13 cellular contexts compared by ENCODE assay signal in the genomic region with DNA sequence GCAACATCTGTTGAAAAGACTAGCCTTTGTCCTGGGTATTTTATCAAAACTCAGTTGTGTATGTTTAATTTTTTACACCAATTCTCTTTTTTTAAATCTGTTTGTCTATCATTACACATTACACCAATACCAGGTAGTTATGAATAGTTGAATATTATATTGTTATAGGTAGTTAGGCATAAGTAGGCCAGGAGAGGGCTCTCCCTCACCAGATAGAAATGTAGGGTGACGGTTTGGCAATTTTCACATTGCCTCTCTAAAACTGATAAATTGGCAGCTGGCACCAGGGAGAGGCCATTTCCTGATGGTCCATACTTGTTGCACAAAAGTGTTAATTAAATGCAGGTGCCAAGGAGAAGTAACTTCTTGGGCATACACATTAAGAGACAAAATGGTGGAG.
A peak's percentile ranks its signal among the peaks of the same experiment; 100 is the strongest.
DNase-seq lines count a peak whose midpoint lies in the region; ATAC-seq and TF ChIP-seq lines count a peak whose summit lies in the region.
"Had no signal": no experiment of that assay in that cellular context is flagged by ENCODE, and none has a peak within 500 bp of the region (broad histone marks: within the 10 kb centered on the region; RNA-seq: fewer than 3 reads in every experiment).

No MANE protein-coding gene starts in this region.

- H3K9me3 ChIP-seq in Panc1 (ENCODE audit: control insufficient read depth, insufficient read depth, low read depth, low read length) = no peaks in the 10 kb centered on the region
- H3K9me3 ChIP-seq: left lung, tibial artery had no signal

- no peak overlapping the region for H3K27ac Mint-ChIP-seq in glutamatergic neuron (ENCODE audit: unreplicated experiment)
- H3K27ac Mint-ChIP-seq in stimulated activated memory B cell treated with anti-CD40 and anti-IgM and Interleukin-4, amounts not matched to agents 10 μg/mL and 1 μg/mL and 100 μg/mL, for 72 hours = no peak overlapping the region
- H3K27ac Mint-ChIP-seq: activated naive CD8-positive, alpha-beta T cell treated with anti-CD3 and anti-CD28 coated beads, Interleukin-2, amount 10 ng/mL, durations not matched to agents 7 days and 5 days had no signal

- no peak overlapping the region for H2AFZ ChIP-seq in KMS-11 (ENCODE audit: low read depth)

- no peak overlapping the region for H3K4me3 ChIP-seq in KMS-11 (IDR thresholded peaks at IDR 0.05; ENCODE audit: insufficient read depth, low read depth, low read length)
- H3K4me3 ChIP-seq in Panc1 (ENCODE audit: low read depth in 2 of 2, low read length in 2 of 2) = no peak overlapping the region
- H3K4me3 ChIP-seq: left lung, smooth muscle cell, tibial artery had no signal

- no peaks in the 10 kb centered on the region for H3K27me3 ChIP-seq in KMS-11 (ENCODE audit: insufficient read depth, low read depth)
- H3K27me3 ChIP-seq in Panc1 (ENCODE audit: control insufficient read depth, insufficient read depth, low read length) = no peaks in the 10 kb centered on the region
- H3K27me3 ChIP-seq: left lung, tibial artery had no signal

- no peaks in the 10 kb centered on the region for H3K79me2 ChIP-seq in KMS-11 (ENCODE audit: insufficient read depth, low read depth)

- no peaks in the 10 kb centered on the region for H3K36me3 ChIP-seq in KMS-11 (ENCODE audit: insufficient read depth)
- H3K36me3 ChIP-seq in Panc1 (ENCODE audit: control insufficient read depth, insufficient read depth, low read length) = no peaks in the 10 kb centered on the region
- H3K36me3 ChIP-seq: left lung, tibial artery had no signal

- ATAC-seq in Panc1 = no peak
- no peak for ATAC-seq in stimulated activated memory B cell treated with anti-CD40 and anti-IgM and Interleukin-4, amounts not matched to agents 10 μg/mL and 1 μg/mL and 100 μg/mL, for 72 hours
- ATAC-seq: left lung had no signal

- no peak overlapping the region for H3K9ac ChIP-seq in KMS-11

- no peaks in the 10 kb centered on the region for H3K4me1 ChIP-seq in KMS-11 (ENCODE audit: low read depth, poor library complexity, severe bottlenecking)
- no peaks in the 10 kb centered on the region for H3K4me1 ChIP-seq in Panc1 (ENCODE audit: control insufficient read depth, insufficient read depth, low read length)
- H3K4me1 ChIP-seq: left lung had no signal

- BruUV-seq in Panc1 (replicated peaks; lab: Mats Ljungman, UMichigan) = no TSS peak

- intact Hi-C loops in Panc1 (cut with micrococcal nuclease; ENCODE audit: unreplicated experiment) = no loop called here

- H3K36me3 Mint-ChIP-seq in glutamatergic neuron (ENCODE audit: unreplicated experiment) = no peaks in the 10 kb centered on the region
- H3K36me3 Mint-ChIP-seq in stimulated activated memory B cell treated with anti-CD40 and anti-IgM and Interleukin-4, amounts not matched to agents 10 μg/mL and 1 μg/mL and 100 μg/mL, for 72 hours = no peaks in the 10 kb centered on the region
- H3K36me3 Mint-ChIP-seq: activated naive CD8-positive, alpha-beta T cell treated with anti-CD3 and anti-CD28 coated beads, Interleukin-2, amount 10 ng/mL, durations not matched to agents 7 days and 5 days had no signal

- H3K4me2 ChIP-seq in KMS-11 = no peak overlapping the region
- H3K4me2 ChIP-seq: smooth muscle cell had no signal

- CTCF ChIA-PET in GM10248 (lab: Yijun Ruan, JAX) (interaction anchor here (2.5 kb wide), 1 partner anchor 9 kb away, joined by 11 read pairs; no protein-coding TSS in a partner anchor), Panc1 (lab: Charles Lee) (no interaction called here)

- H3K27ac ChIP-seq in KMS-11 = no peak overlapping the region
- no peak overlapping the region for H3K27ac ChIP-seq in Panc1 (ENCODE audit: low read length)
- H3K27ac ChIP-seq: left lung, tibial artery had no signal

- H4K20me1 ChIP-seq in KMS-11 (ENCODE audit: insufficient read depth) = no peaks in the 10 kb centered on the region

- in situ Hi-C loops in Panc1 (cut with HindIII; ENCODE audit: low pct_unique_long_range_greater_than_20kb, low sequenced_read_pairs) = no loop called here

- H3K4me1 Mint-ChIP-seq in glutamatergic neuron (ENCODE audit: low read depth, unreplicated experiment) = peaks cover 2% of the 10 kb centered on the region
- H3K4me1 Mint-ChIP-seq in stimulated activated memory B cell treated with anti-CD40 and anti-IgM and Interleukin-4, amounts not matched to agents 10 μg/mL and 1 μg/mL and 100 μg/mL, for 72 hours = no peaks in the 10 kb centered on the region
- H3K4me1 Mint-ChIP-seq: activated naive CD8-positive, alpha-beta T cell treated with anti-CD3 and anti-CD28 coated beads, Interleukin-2, amount 10 ng/mL, durations not matched to agents 7 days and 5 days had no signal

- DNase-seq in GM10248 (ENCODE audit: extremely low spot score) = no peak
- DNase-seq in Panc1 (ENCODE audit: low read depth, low spot score) = no peak
- no peak for DNase-seq in glutamatergic neuron
- no peak for DNase-seq in effector CD8-positive, alpha-beta T cell (lab: John Stamatoyannopoulos, UW)
- no peak for DNase-seq in activated CD4-positive, alpha-beta T cell treated with anti-CD3 and anti-CD28 coated beads, Interleukin-2, amount 50 U/mL, for 1 hour
- DNase-seq in T-helper 1 cell = no peak
- DNase-seq: activated naive CD8-positive, alpha-beta T cell treated with anti-CD3 and anti-CD28 coated beads, Interleukin-2, amount 10 ng/mL, durations not matched to agents 7 days and 5 days; DMS 273 treated with DMSO at 0.1 percent for 48 hours; left lung; tibial artery had no signal

- TF ChIP-seq CTCF in GM10248 (IDR thresholded peaks at IDR 0.05; ENCODE audit: control extremely low read depth, extremely low read depth, low read depth, missing control alignments) (peak; percentile 12), KMS-11 (conservative IDR thresholded peaks at IDR 0.05; ENCODE audit: low read depth, low read length) (peak; percentile 45), Panc1 (IDR thresholded peaks at IDR 0.05) (peak; percentile 30; the same call in 1 of the 2 replicates), glutamatergic neuron (IDR thresholded peaks at IDR 0.05; ENCODE audit: partially characterized antibody, unreplicated experiment) (peak; percentile 23)

- no peaks in the 10 kb centered on the region for H3K27me3 Mint-ChIP-seq in glutamatergic neuron (ENCODE audit: unreplicated experiment)
- no peaks in the 10 kb centered on the region for H3K27me3 Mint-ChIP-seq in stimulated activated memory B cell treated with anti-CD40 and anti-IgM and Interleukin-4, amounts not matched to agents 10 μg/mL and 1 μg/mL and 100 μg/mL, for 72 hours
- H3K27me3 Mint-ChIP-seq: activated naive CD8-positive, alpha-beta T cell treated with anti-CD3 and anti-CD28 coated beads, Interleukin-2, amount 10 ng/mL, durations not matched to agents 7 days and 5 days had no signal

- no peak overlapping the region for H3K4me3 Mint-ChIP-seq in glutamatergic neuron (ENCODE audit: unreplicated experiment)
- no peak overlapping the region for H3K4me3 Mint-ChIP-seq in stimulated activated memory B cell treated with anti-CD40 and anti-IgM and Interleukin-4, amounts not matched to agents 10 μg/mL and 1 μg/mL and 100 μg/mL, for 72 hours
- H3K4me3 Mint-ChIP-seq: activated naive CD8-positive, alpha-beta T cell treated with anti-CD3 and anti-CD28 coated beads, Interleukin-2, amount 10 ng/mL, durations not matched to agents 7 days and 5 days had no signal

- no peaks in the 10 kb centered on the region for H3K9me3 Mint-ChIP-seq in glutamatergic neuron (ENCODE audit: unreplicated experiment)
- peaks cover 6% of the 10 kb centered on the region for H3K9me3 Mint-ChIP-seq in stimulated activated memory B cell treated with anti-CD40 and anti-IgM and Interleukin-4, amounts not matched to agents 10 μg/mL and 1 μg/mL and 100 μg/mL, for 72 hours
- H3K9me3 Mint-ChIP-seq: activated naive CD8-positive, alpha-beta T cell treated with anti-CD3 and anti-CD28 coated beads, Interleukin-2, amount 10 ng/mL, durations not matched to agents 7 days and 5 days had no signal

- POLR2A ChIA-PET in GM10248 (lab: Yijun Ruan, JAX) (no interaction called here), Panc1 (lab: Charles Lee) (no interaction called here)
